ENCODE assay signal across 8 cellular contexts in genomic region chr11:110856340-110856739, GRCh38.
"Had no signal": no experiment of that assay in that cellular context is flagged by ENCODE, and none has a peak within 500 bp of the region (broad histone marks: within the 10 kb centered on the region; RNA-seq: fewer than 3 reads in every experiment).

No MANE protein-coding gene starts in this region.

- H3K9ac ChIP-seq: GM23248 had no signal

- H3K4me3 Mint-ChIP-seq: IgD-negative memory B cell had no signal

- ATAC-seq: HCT116 had no signal

- H2AFZ ChIP-seq: GM23248 had no signal

- H3K9me3 ChIP-seq: HAP-1 had no signal

- H3K4me1 ChIP-seq: HAP-1 had no signal

- H3K36me3 ChIP-seq: HAP-1 had no signal

- DNase-seq: GOT3, H7, KG1 had no signal

- H3K9me3 Mint-ChIP-seq: IgD-negative memory B cell had no signal

- H3K4me3 ChIP-seq: GM23248, HAP-1 had no signal

- FAIRE-seq: HTR-8/SVneo had no signal

- H3K36me3 Mint-ChIP-seq: IgD-negative memory B cell had no signal

- H3K27ac ChIP-seq: GM23248 had no signal

- H3K27ac Mint-ChIP-seq: IgD-negative memory B cell had no signal
